1 cellular context compared by ENCODE assay signal in genomic region chr14:92922883-92923743, GRCh38.
TF ChIP-seq lines count a peak whose summit lies in the region.

Gene CHGA, plus strand, starts transcription at chr14:92923150. Its CDS starts 210 bp downstream, at chr14:92923360.

TF ChIP-seq in HEK293, 187 proteins besides CTCF, POLR2A, EP300 and RAD21 (continued from another document):
- TF ChIP-seq ZNF274 (IDR thresholded peaks at IDR 0.05; ENCODE audit: low read length) (no peak), ZNF274 (tag by site-specific recombination; IDR thresholded peaks at IDR 0.05; ENCODE audit: borderline replicate concordance) (no peak), ZNF426 (tag by site-specific recombination; IDR thresholded peaks at IDR 0.05) (no peak), ZNF223 (tag by site-specific recombination; IDR thresholded peaks at IDR 0.05) (no peak), HOXD13 (CRISPR knock-in tag; IDR thresholded peaks at IDR 0.05; ENCODE audit: borderline replicate concordance) (0 out of 2 replicates have a peak, but pooled peaks have one; percentile 38), SP3 (tag by site-specific recombination; IDR thresholded peaks at IDR 0.05) (no peak; the same call in 1 of the 2 replicates), ZNF843 (tag by site-specific recombination; IDR thresholded peaks at IDR 0.05) (no peak), ZNF747 (tag by site-specific recombination; IDR thresholded peaks at IDR 0.05) (no peak), ZNF645 (tag by site-specific recombination; IDR thresholded peaks at IDR 0.05) (no peak), ZNF37A (tag by site-specific recombination; IDR thresholded peaks at IDR 0.05) (no peak), ZNF776 (tag by site-specific recombination; IDR thresholded peaks at IDR 0.05; ENCODE audit: borderline replicate concordance) (no peak), ZNF146 (tag by site-specific recombination; IDR thresholded peaks at IDR 0.05) (no peak), ZNF658 (tag by site-specific recombination; IDR thresholded peaks at IDR 0.05) (no peak), ZNF155 (tag by site-specific recombination; IDR thresholded peaks at IDR 0.05) (no peak), PRDM1 (tag by site-specific recombination; IDR thresholded peaks at IDR 0.05) (no peak), ZBTB8A (tag by site-specific recombination; IDR thresholded peaks at IDR 0.05) (peak; percentile 65), ZBTB1 (tag by site-specific recombination; IDR thresholded peaks at IDR 0.05) (no peak), ZNF571 (tag by site-specific recombination; IDR thresholded peaks at IDR 0.05) (no peak), ZNF132 (tag by site-specific recombination; IDR thresholded peaks at IDR 0.05; ENCODE audit: borderline replicate concordance) (no peak), ZNF837 (tag by site-specific recombination; IDR thresholded peaks at IDR 0.05) (no peak), ZNF692 (tag by site-specific recombination; IDR thresholded peaks at IDR 0.05) (peak; percentile 95), ZNF280D (tag by site-specific recombination; IDR thresholded peaks at IDR 0.05) (no peak), ZNF121 (tag by site-specific recombination; IDR thresholded peaks at IDR 0.05) (no peak), REPIN1 (tag by site-specific recombination; IDR thresholded peaks at IDR 0.05; ENCODE audit: low read depth) (no peak), YY1 (tag by site-specific recombination; IDR thresholded peaks at IDR 0.05) (no peak), ZNF76 (tag by site-specific recombination; IDR thresholded peaks at IDR 0.05; ENCODE audit: borderline replicate concordance, low read depth) (peak; percentile 75; the same call in 1 of the 2 replicates), ZNF18 (tag by site-specific recombination; IDR thresholded peaks at IDR 0.05) (no peak), ZNF791 (tag by site-specific recombination; IDR thresholded peaks at IDR 0.05) (no peak), ZNF302 (tag by site-specific recombination; IDR thresholded peaks at IDR 0.05; ENCODE audit: low read depth) (no peak), ZNF610 (tag by site-specific recombination; IDR thresholded peaks at IDR 0.05; ENCODE audit: borderline replicate concordance) (no peak), MZF1 (tag by site-specific recombination; IDR thresholded peaks at IDR 0.05; ENCODE audit: borderline replicate concordance) (no peak), YY2 (tag by site-specific recombination; IDR thresholded peaks at IDR 0.05) (no peak), ZNF169 (tag by site-specific recombination; IDR thresholded peaks at IDR 0.05) (no peak), ZNF548 (tag by site-specific recombination; IDR thresholded peaks at IDR 0.05) (no peak), GLIS1 (tag by site-specific recombination; IDR thresholded peaks at IDR 0.05) (peak; percentile 4), ZBTB26 (tag by site-specific recombination; optimal IDR thresholded peaks at IDR 0.05) (peak; percentile 58), WT1 (tag by site-specific recombination; IDR thresholded peaks at IDR 0.05) (no peak), ZNF677 (tag by site-specific recombination; IDR thresholded peaks at IDR 0.05) (no peak), ZNF585B (tag by site-specific recombination; IDR thresholded peaks at IDR 0.05) (no peak), KLF17 (tag by site-specific recombination; IDR thresholded peaks at IDR 0.05) (peak; percentile 54; the same call in 1 of the 2 replicates), ZBTB6 (tag by site-specific recombination; IDR thresholded peaks at IDR 0.05) (no peak), ZNF621 (tag by site-specific recombination; IDR thresholded peaks at IDR 0.05) (no peak), ZNF280C (tag by site-specific recombination; IDR thresholded peaks at IDR 0.05) (no peak), ZNF639 (tag by site-specific recombination; IDR thresholded peaks at IDR 0.05) (no peak), ZNF341 (tag by site-specific recombination; IDR thresholded peaks at IDR 0.05; ENCODE audit: low read depth) (no peak)
